9 cellular contexts compared by ENCODE assay signal in the genomic region with DNA sequence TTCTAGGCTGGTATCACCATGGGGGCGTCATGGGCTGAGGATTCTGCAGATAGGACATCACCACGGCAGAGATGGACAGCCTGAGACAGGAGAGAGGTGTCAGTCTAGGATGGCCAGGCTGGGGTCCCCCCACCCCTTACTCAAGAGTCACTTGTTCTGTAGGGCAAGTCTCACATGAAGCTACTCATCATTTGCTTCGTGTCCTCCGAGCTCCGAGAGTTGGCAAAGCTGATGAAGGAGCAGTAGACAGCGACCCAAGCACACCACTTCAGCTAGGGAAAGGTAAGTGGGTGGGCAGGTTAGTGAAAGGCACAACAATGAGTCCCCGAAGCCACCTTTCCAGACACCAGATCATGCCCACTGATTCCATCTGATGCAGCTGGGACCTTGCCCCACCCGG. TPM values are rescaled to one million over a fixed set of nuclear protein-coding genes. Genes with fewer than 3 reads are reported as not detected.
DNase-seq lines count a peak whose midpoint lies in the region; ATAC-seq, FAIRE-seq and TF ChIP-seq lines count a peak whose summit lies in the region.
"Had no signal": no experiment of that assay in that cellular context is flagged by ENCODE, and none has a peak within 500 bp of the region (broad histone marks: within the 10 kb centered on the region; RNA-seq: fewer than 3 reads in every experiment).

No MANE protein-coding gene starts in this region.

- H2AK5ac ChIP-seq in H1 (ENCODE audit: low read depth, low read length), result no peak overlapping the region; the same call in 1 of the 2 replicates

- H3K36me3 Mint-ChIP-seq in neural progenitor cell, result peaks cover 7% of the 10 kb centered on the region

- peaks cover 24% of the 10 kb centered on the region for H3K23me2 ChIP-seq in H1 (ENCODE audit: low read depth, low read length)

- no peak overlapping the region for H2BK20ac ChIP-seq in H1 (ENCODE audit: low read length)

- H3K4me3 ChIP-seq in NT2/D1 (ENCODE audit: insufficient read length, low read depth) (peak overlapping the region; percentile 89), H1 (ENCODE audit: extremely low read depth in 1 of 4, insufficient read depth in 2 of 4, low read depth in 3 of 4, low read length in 4 of 4) (peak overlapping the region; percentile 78 to 95 (median 85)), neural progenitor cell (peak overlapping the region; percentile 87)

- no peak overlapping the region for H2BK15ac ChIP-seq in H1 (ENCODE audit: low read length)

- H3K27ac ChIP-seq in C4-2B, result peak overlapping the region; percentile 85
- no peak overlapping the region for H3K27ac ChIP-seq in H1 (ENCODE audit: low read depth, low read length)
- H3K27ac ChIP-seq in neural progenitor cell, result no peak overlapping the region

- peaks cover 26% of the 10 kb centered on the region for H3K4me1 ChIP-seq in NT2/D1 (ENCODE audit: insufficient read depth, insufficient read length)
- H3K4me1 ChIP-seq in H1 (replicated peaks in 1 of 4; ENCODE audit: control insufficient read depth in 3 of 4, insufficient read depth in 4 of 4, low read length in 3 of 4), result peaks cover 3 to 22% (median 7%) of the 10 kb centered on the region in 4 experiments
- H3K4me1 ChIP-seq in neural progenitor cell, result peaks cover 7% of the 10 kb centered on the region

- no peaks in the 10 kb centered on the region for H3K9me3 Mint-ChIP-seq in neural progenitor cell

- WGBS in H1 (ENCODE audit: extremely low coverage in 1 of 2, insufficient coverage in 1 of 2, insufficient read length in 1 of 2, insufficient replicate concordance in 2 of 2, low coverage in 1 of 2, low lambda C conversion rate in 2 of 2, missing lambda C conversion rate in 1 of 2), 2 experiments, result 82% methylated on average over 8 of the region's 8 CpGs; no CpG with 5 or more reads in 1 of the 2 experiments

- H2BK5ac ChIP-seq in H1 (ENCODE audit: low read depth, low read length), result no peak overlapping the region

- no peak overlapping the region for H3K18ac ChIP-seq in H1 (ENCODE audit: extremely low read depth, low read length)

- H3K27ac Mint-ChIP-seq in neural progenitor cell, result peak overlapping the region; percentile 90

- no peak overlapping the region for H4K91ac ChIP-seq in H1 (replicated peaks; ENCODE audit: insufficient read length, low read length)

- peak overlapping the region; percentile 86 to 95 for H3K4me2 ChIP-seq in H1 (ENCODE audit: insufficient read depth in 1 of 2, low read depth in 2 of 2, low read length in 2 of 2)
- peak overlapping the region; percentile 92 for H3K4me2 ChIP-seq in neural progenitor cell

- peak overlapping the region; percentile 74; the same call in 1 of the 2 replicates for H4K8ac ChIP-seq in H1 (ENCODE audit: extremely low read depth, insufficient read depth, low read length)

- H3K9ac ChIP-seq in NT2/D1 (ENCODE audit: insufficient read length, low read depth), result peak overlapping the region; percentile 98
- peak overlapping the region in 2 of 4 experiments; percentile 89 to 94; a peak in 3 of 7 replicates for H3K9ac ChIP-seq in H1 (replicated peaks in 1 of 4; ENCODE audit: extremely low read depth in 1 of 4, low read depth in 3 of 4, low read length in 3 of 4)
- peak overlapping the region; percentile 87 for H3K9ac ChIP-seq in neural progenitor cell

- H4K20me1 ChIP-seq in H1 (replicated peaks in 1 of 2; ENCODE audit: control insufficient read depth in 1 of 2, insufficient read depth in 2 of 2, low read length in 2 of 2) (peaks cover 3 to 16% of the 10 kb centered on the region in 2 experiments), neural progenitor cell (ENCODE audit: low read depth) (no peaks in the 10 kb centered on the region)

- H3K4ac ChIP-seq in H1 (replicated peaks; ENCODE audit: insufficient read length, low read depth, low read length), result no peak overlapping the region

- FAIRE-seq in H1 (lab: Jason Lieb, UNC), result no peak

- peak overlapping the region; percentile 97 for H3K4me3 Mint-ChIP-seq in neural progenitor cell

- H2AFZ ChIP-seq in H1 (ENCODE audit: low read length), result no peak overlapping the region
- H2AFZ ChIP-seq in neural progenitor cell (replicated peaks), result no peak overlapping the region

- no peak overlapping the region for H3K56ac ChIP-seq in H1 (replicated peaks; ENCODE audit: insufficient read length, low read depth, low read length)

- POLR2A ChIA-PET in H1 (lab: Charles Lee; ENCODE audit: partially characterized antibody), result interaction anchor here (1.0 to 5.3 kb wide), 11 partner anchors 9 to 184 kb away, joined by 3 to 23 read pairs (median 6); a partner anchor contains a TSS

- no peak for TF ChIP-seq EP300 in H1 (IDR thresholded peaks at IDR 0.05; ENCODE audit: borderline replicate concordance in 1 of 2, low read depth in 2 of 2, low read length in 2 of 2)

- H3K9me3 ChIP-seq in NT2/D1 (ENCODE audit: insufficient read depth, low read length) (no peaks in the 10 kb centered on the region), H1 (ENCODE audit: insufficient read depth in 2 of 2, low read depth in 1 of 2, low read length in 1 of 2) (no peaks in the 10 kb centered on the region), neural progenitor cell (ENCODE audit: low read depth) (no peaks in the 10 kb centered on the region)

- H2BK12ac ChIP-seq in H1 (ENCODE audit: low read depth, low read length), result no peak overlapping the region

- H2BK120ac ChIP-seq in H1 (replicated peaks; ENCODE audit: low read depth, low read length), result no peak overlapping the region

- no peak for TF ChIP-seq CTCF in C4-2B (conservative IDR thresholded peaks at IDR 0.05)
- no peak for TF ChIP-seq CTCF in H1 (IDR thresholded peaks at IDR 0.05; ENCODE audit: control extremely low read depth in 1 of 3, insufficient read depth in 1 of 3, low read depth in 1 of 3, low read length in 3 of 3)
- TF ChIP-seq CTCF in neural progenitor cell (IDR thresholded peaks at IDR 0.05), result no peak

- H3K27me3 Mint-ChIP-seq in neural progenitor cell (ENCODE audit: insufficient read depth, low read depth), result peaks cover 9% of the 10 kb centered on the region

- no peak overlapping the region for H3K14ac ChIP-seq in H1 (ENCODE audit: insufficient read length)

- ATAC-seq in GM19452 (IDR thresholded peaks at IDR 0.05; ENCODE audit: unreplicated experiment) (no peak), HG03457 (IDR thresholded peaks at IDR 0.05; ENCODE audit: unreplicated experiment) (no peak), HG03039 (IDR thresholded peaks at IDR 0.05; ENCODE audit: unreplicated experiment) (no peak)

- no peak for TF ChIP-seq POLR2A in H1 (IDR thresholded peaks at IDR 0.05; ENCODE audit: control extremely low read depth in 1 of 2, low read depth in 2 of 2, low read length in 2 of 2)

- TF ChIP-seq RAD21 in H1 (IDR thresholded peaks at IDR 0.05 in 1 of 2, conservative IDR thresholded peaks at IDR 0.05 in 1 of 2; ENCODE audit: low read depth in 2 of 2, low read length in 2 of 2), result no peak

- no peak overlapping the region for H4K5ac ChIP-seq in H1 (ENCODE audit: insufficient read length, low read depth, low read length)

- H3K36me3 ChIP-seq in NT2/D1 (ENCODE audit: insufficient read depth, insufficient read length, low read length), result peaks cover 55% of the 10 kb centered on the region
- H3K36me3 ChIP-seq in H1 (ENCODE audit: control insufficient read depth in 2 of 4, insufficient read depth in 4 of 4, low read length in 3 of 4), result peaks cover under 1 to 7% (median 6%) of the 10 kb centered on the region in 4 experiments; a peak in 5 of 8 replicates
- H3K36me3 ChIP-seq in neural progenitor cell, result no peaks in the 10 kb centered on the region

- peaks cover 34% of the 10 kb centered on the region for H3F3A ChIP-seq in neural progenitor cell (ENCODE audit: low read depth)

- CTCF ChIA-PET in H1 (lab: Charles Lee; ENCODE audit: partially characterized antibody), result interaction anchor here (1.2 kb wide), 1 partner anchor 12 kb away, joined by 5 read pairs; no protein-coding TSS in a partner anchor

- peaks cover 4% of the 10 kb centered on the region; the same call in 1 of the 2 replicates for H3K79me1 ChIP-seq in H1 (ENCODE audit: low read depth, low read length)

- peaks cover 35% of the 10 kb centered on the region for H3K4me1 Mint-ChIP-seq in neural progenitor cell

- H3K23ac ChIP-seq in H1 (ENCODE audit: insufficient read length), result no peak overlapping the region

- DNase-seq in NT2/D1 (ENCODE audit: low read depth, low spot score) (no peak), H1 (ENCODE audit: low read depth in 1 of 2, low spot score in 2 of 2) (no peak), neural progenitor cell (ENCODE audit: low spot score) (no peak), NCI-H748 treated with DMSO at 0.1 percent for 48 hours (lab: John Stamatoyannopoulos, UW) (no peak)
- DNase-seq: NCI-H2081 treated with DMSO at 0.1 percent for 48 hours had no signal

- H3K27me3 ChIP-seq in NT2/D1 (ENCODE audit: insufficient read depth, insufficient read length) (no peaks in the 10 kb centered on the region), H1 (replicated peaks in 1 of 4; ENCODE audit: control insufficient read depth in 3 of 4, extremely low read depth in 1 of 4, insufficient read depth in 3 of 4, low read length in 3 of 4) (no peaks in the 10 kb centered on the region; a peak in 1 of 7 replicates), neural progenitor cell (no peaks in the 10 kb centered on the region)

- H3K79me2 ChIP-seq in H1 (ENCODE audit: control insufficient read depth in 1 of 2, insufficient read depth in 2 of 2, low read length in 2 of 2) (peaks cover 0 to 22% of the 10 kb centered on the region in 2 experiments; a peak in 1 of 4 replicates), neural progenitor cell (ENCODE audit: low read depth) (peaks cover 43% of the 10 kb centered on the region)

RNA-seq across cellular contexts. Expression of a gene that starts 1.7 kb away (rescaled TPM):
- 15.3 and 19.6 TPM in 2 replicates for total RNA-seq in H1 (2021; fragmentation: NEBNext Ultra II Directional; extraction: Animal tissue kit (Norgen Biotek cat#: 25700))
- 12.6 and 24.5 TPM in 2 replicates for polyA plus RNA-seq in H1 (2011; rRNA removed)
- polyA plus RNA-seq in H1 (2011; cell fraction: cytosol; rRNA removed), result 18.9 TPM
- 26.4 TPM for polyA plus RNA-seq in H1 (2011; cell fraction: nucleus; rRNA removed)
- 13.4 to 22.0 TPM (median 20.4 TPM) in 4 replicates for polyA plus RNA-seq in H1 (2012, experiment 1 of 2)
- polyA plus RNA-seq in H1 (2012, experiment 2 of 2), result 12.1 TPM
- polyA plus RNA-seq in H1 (2013, experiment 1 of 2), result 7.6 TPM
- 7.5 TPM for polyA plus RNA-seq in H1 (2013, experiment 2 of 2)
- 8.0 and 9.6 TPM in 2 replicates for polyA minus RNA-seq in H1 (2011; rRNA and poly(A)+ RNA removed)
- 6.5 TPM for polyA minus RNA-seq in H1 (2011; cell fraction: cytosol; rRNA and poly(A)+ RNA removed)
- 16.5 TPM for polyA minus RNA-seq in H1 (2011; cell fraction: nucleus; rRNA and poly(A)+ RNA removed)
- 11.0 and 15.9 TPM in 2 replicates for total RNA-seq in neural progenitor cell (ENCODE audit: low replicate concordance)

RNA-seq across cellular contexts. Expression of a gene that starts 1.8 kb away (rescaled TPM):
- 71.1 and 76.3 TPM in 2 replicates for total RNA-seq in H1 (2021; fragmentation: NEBNext Ultra II Directional; extraction: Animal tissue kit (Norgen Biotek cat#: 25700))
- 55.3 and 73.6 TPM in 2 replicates for polyA plus RNA-seq in H1 (2011; rRNA removed)
- 37.2 TPM for polyA plus RNA-seq in H1 (2011; cell fraction: cytosol; rRNA removed)
- 135 TPM for polyA plus RNA-seq in H1 (2011; cell fraction: nucleus; rRNA removed)
- 77.3 to 97.8 TPM (median 85.4 TPM) in 4 replicates for polyA plus RNA-seq in H1 (2012, experiment 1 of 2)
- 111 TPM for polyA plus RNA-seq in H1 (2012, experiment 2 of 2)
- polyA plus RNA-seq in H1 (2013, experiment 1 of 2), result 82.3 TPM
- 71.8 TPM for polyA plus RNA-seq in H1 (2013, experiment 2 of 2)
- 33.2 and 37.4 TPM in 2 replicates for polyA minus RNA-seq in H1 (2011; rRNA and poly(A)+ RNA removed)
- 30.5 TPM for polyA minus RNA-seq in H1 (2011; cell fraction: cytosol; rRNA and poly(A)+ RNA removed)
- polyA minus RNA-seq in H1 (2011; cell fraction: nucleus; rRNA and poly(A)+ RNA removed), result 48.4 TPM
- total RNA-seq in neural progenitor cell (ENCODE audit: low replicate concordance), result 35.8 and 73.6 TPM in 2 replicates

RNA-seq across cellular contexts. Expression of a gene that starts 13.3 kb away (rescaled TPM):
- 86.6 and 88.8 TPM in 2 replicates for total RNA-seq in H1 (2021; fragmentation: NEBNext Ultra II Directional; extraction: Animal tissue kit (Norgen Biotek cat#: 25700))
- 99.6 and 118 TPM in 2 replicates for polyA plus RNA-seq in H1 (2011; rRNA removed)
- 128 TPM for polyA plus RNA-seq in H1 (2011; cell fraction: cytosol; rRNA removed)
- polyA plus RNA-seq in H1 (2011; cell fraction: nucleus; rRNA removed), result 156 TPM
- 90.2 to 103 TPM (median 99.3 TPM) in 4 replicates for polyA plus RNA-seq in H1 (2012, experiment 1 of 2)
- 104 TPM for polyA plus RNA-seq in H1 (2012, experiment 2 of 2)
- polyA plus RNA-seq in H1 (2013, experiment 1 of 2), result 58.7 TPM
- 57.5 TPM for polyA plus RNA-seq in H1 (2013, experiment 2 of 2)
- polyA minus RNA-seq in H1 (2011; rRNA and poly(A)+ RNA removed), result 66.7 and 78.4 TPM in 2 replicates
- polyA minus RNA-seq in H1 (2011; cell fraction: cytosol; rRNA and poly(A)+ RNA removed), result 38.5 TPM
- 62.3 TPM for polyA minus RNA-seq in H1 (2011; cell fraction: nucleus; rRNA and poly(A)+ RNA removed)
- total RNA-seq in neural progenitor cell (ENCODE audit: low replicate concordance), result 78.3 and 108 TPM in 2 replicates

RNA-seq across cellular contexts. Expression of a gene that starts 19.5 kb away (rescaled TPM):
- total RNA-seq in H1 (2021; fragmentation: NEBNext Ultra II Directional; extraction: Animal tissue kit (Norgen Biotek cat#: 25700)), result not detected in 2 replicates
- not detected in 2 replicates for polyA plus RNA-seq in H1 (2011; rRNA removed)
- not detected for polyA plus RNA-seq in H1 (2011; cell fraction: cytosol; rRNA removed)
- polyA plus RNA-seq in H1 (2011; cell fraction: nucleus; rRNA removed), result not detected
- not detected in 4 replicates for polyA plus RNA-seq in H1 (2012, experiment 1 of 2)
- not detected for polyA plus RNA-seq in H1 (2012, experiment 2 of 2)
- not detected for polyA plus RNA-seq in H1 (2013, experiment 1 of 2)
- not detected for polyA plus RNA-seq in H1 (2013, experiment 2 of 2)
- not detected in 2 replicates for polyA minus RNA-seq in H1 (2011; rRNA and poly(A)+ RNA removed)
- not detected for polyA minus RNA-seq in H1 (2011; cell fraction: cytosol; rRNA and poly(A)+ RNA removed)
- polyA minus RNA-seq in H1 (2011; cell fraction: nucleus; rRNA and poly(A)+ RNA removed), result not detected
- total RNA-seq in neural progenitor cell (ENCODE audit: low replicate concordance), result not detected in 2 replicates

RNA-seq across cellular contexts. Expression of a gene that starts 28.1 kb away (rescaled TPM):
- total RNA-seq in H1 (2021; fragmentation: NEBNext Ultra II Directional; extraction: Animal tissue kit (Norgen Biotek cat#: 25700)), result 10.8 and 11.1 TPM in 2 replicates
- 30.1 and 36.4 TPM in 2 replicates for polyA plus RNA-seq in H1 (2011; rRNA removed)
- polyA plus RNA-seq in H1 (2011; cell fraction: cytosol; rRNA removed), result 22.3 TPM
- 26.5 TPM for polyA plus RNA-seq in H1 (2011; cell fraction: nucleus; rRNA removed)
- polyA plus RNA-seq in H1 (2012, experiment 1 of 2), result 6.1 to 13.8 TPM (median 12.7 TPM) in 4 replicates
- polyA plus RNA-seq in H1 (2012, experiment 2 of 2), result 13.7 TPM
- 7.6 TPM for polyA plus RNA-seq in H1 (2013, experiment 1 of 2)
- polyA plus RNA-seq in H1 (2013, experiment 2 of 2), result 7.2 TPM
- 6.0 and 7.9 TPM in 2 replicates for polyA minus RNA-seq in H1 (2011; rRNA and poly(A)+ RNA removed)
- polyA minus RNA-seq in H1 (2011; cell fraction: cytosol; rRNA and poly(A)+ RNA removed), result 8.1 TPM
- polyA minus RNA-seq in H1 (2011; cell fraction: nucleus; rRNA and poly(A)+ RNA removed), result 6.7 TPM
- 4.0 and 21.4 TPM in 2 replicates for total RNA-seq in neural progenitor cell (ENCODE audit: low replicate concordance)
